Comparison of ENCODE assay signal across 9 cellular contexts in the genomic region with DNA sequence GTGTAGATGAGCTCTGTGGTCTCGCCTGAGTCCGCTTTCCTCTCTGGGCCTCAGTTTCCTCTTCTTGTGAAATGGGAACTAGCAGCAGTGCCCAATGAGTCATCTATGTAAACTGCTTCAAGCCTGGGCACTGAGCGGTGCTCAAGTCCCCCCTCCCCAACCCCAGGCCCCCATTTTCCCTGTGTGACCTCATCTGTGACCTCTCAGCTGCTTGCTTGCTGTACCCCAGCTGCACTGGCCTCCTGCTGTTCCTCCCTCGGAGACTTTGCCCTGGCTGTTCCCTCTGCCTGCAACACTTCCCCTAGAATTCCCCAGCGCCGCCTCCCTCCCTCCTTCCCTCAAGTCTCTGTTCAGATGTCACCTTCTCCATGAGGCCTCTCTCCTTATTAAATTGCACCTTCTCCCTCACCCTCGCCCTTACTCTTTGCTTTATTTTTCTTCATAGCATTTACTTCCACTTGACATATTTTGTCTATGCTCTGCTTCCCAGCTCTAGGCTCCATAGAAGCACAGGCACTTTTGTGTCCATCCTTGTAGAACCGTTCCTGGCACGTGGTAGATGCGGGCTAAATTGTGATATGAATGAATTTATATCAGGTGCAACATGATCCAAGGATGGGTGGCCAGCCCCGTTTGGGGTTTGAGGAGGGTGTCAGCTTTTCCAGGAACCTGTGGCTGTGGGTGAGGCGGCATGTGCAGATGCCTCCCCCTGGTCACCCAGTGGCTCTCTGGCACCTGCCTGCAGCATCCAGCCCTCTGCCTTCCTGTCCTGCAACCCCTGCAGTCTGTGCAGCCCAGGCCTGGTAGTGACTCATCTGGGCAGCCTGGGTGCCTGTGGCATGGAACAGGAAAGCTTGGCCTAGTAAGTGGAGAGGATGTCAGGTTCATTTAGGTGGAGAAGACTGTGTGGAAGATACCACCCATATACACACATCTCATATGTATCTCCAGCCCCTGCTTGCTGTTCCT. TPM values are rescaled to one million over a fixed set of nuclear protein-coding genes. Genes with fewer than 3 reads are reported as not detected.
A peak's percentile ranks its signal among the peaks of the same experiment; 100 is the strongest.
DNase-seq lines count a peak whose midpoint lies in the region; ATAC-seq and TF ChIP-seq lines count a peak whose summit lies in the region.
"Had no signal": no experiment of that assay in that cellular context is flagged by ENCODE, and none has a peak within 500 bp of the region (broad histone marks: within the 10 kb centered on the region; RNA-seq: fewer than 3 reads in every experiment).

No MANE protein-coding gene starts in this region.

- peak overlapping the region; percentile 48 to 60; a peak in 3 of 4 replicates for H3K27ac ChIP-seq in SK-N-SH (ENCODE audit: low read depth in 2 of 2, low read length in 1 of 2)
- H3K27ac ChIP-seq in hepatocyte, result peak overlapping the region; percentile 94

- H3K9ac ChIP-seq in SK-N-SH, result no peak overlapping the region

- H3K79me2 ChIP-seq in SK-N-SH (ENCODE audit: insufficient read depth), result peaks cover 98% of the 10 kb centered on the region
- H3K79me2 ChIP-seq in hepatocyte, result peaks cover 64% of the 10 kb centered on the region

- H3K4me3 ChIP-seq in SK-N-SH (ENCODE audit: low read depth in 2 of 2, low read length in 1 of 2) (no peak overlapping the region), hepatocyte (no peak overlapping the region)

- ATAC-seq in GM19351 (IDR thresholded peaks at IDR 0.05; ENCODE audit: unreplicated experiment), result no peak

- H3K9me3 ChIP-seq in SK-N-SH, result peaks cover 6% of the 10 kb centered on the region; the same call in 1 of the 2 replicates
- H3K9me3 ChIP-seq in hepatocyte (ENCODE audit: low read depth), result peaks cover 4% of the 10 kb centered on the region

- peak in 1 of 2 experiments; percentile 61; a peak in 1 of 4 replicates for TF ChIP-seq EP300 in SK-N-SH (IDR thresholded peaks at IDR 0.05; ENCODE audit: borderline replicate concordance in 1 of 2, low read depth in 1 of 2, low read length in 1 of 2)

- H3K9me2 ChIP-seq in SK-N-SH (no peaks in the 10 kb centered on the region), hepatocyte (replicated peaks; ENCODE audit: insufficient read depth) (no peaks in the 10 kb centered on the region)

- peak in 2 of 3 experiments; percentile 15 to 86 for DNase-seq in NCI-H1417 (lab: John Stamatoyannopoulos, UW)
- DNase-seq in NCI-H1417 treated with DMSO at 0.1 percent for 48 hours (lab: John Stamatoyannopoulos, UW), result no peak
- DNase-seq in SK-N-SH, result peak; percentile 35
- peak; percentile 63 for DNase-seq in hepatocyte (ENCODE audit: low spot score)
- DNase-seq in stromal cell of bone marrow (ENCODE audit: low read depth), result peak; percentile 3
- DNase-seq in stimulated activated CD4-positive, alpha-beta T cell treated with anti-CD3 and anti-CD28 coated beads, Interleukin-12 subunit alpha, Interleukin-12 subunit beta, amount 100 ng/mL, for 4 hours, result no peak
- no peak for DNase-seq in dedifferentiated amniotic fluid mesenchymal stem cell (ENCODE audit: extremely low spot score)

- TF ChIP-seq CTCF in SK-N-SH (IDR thresholded peaks at IDR 0.05) (no peak), hepatocyte (IDR thresholded peaks at IDR 0.05; ENCODE audit: poor library complexity) (no peak)

- H3K27me3 ChIP-seq in SK-N-SH (ENCODE audit: insufficient read depth), result no peaks in the 10 kb centered on the region
- H3K27me3 ChIP-seq in hepatocyte, result no peaks in the 10 kb centered on the region

- WGBS in SK-N-SH (ENCODE audit: low lambda C conversion rate), result 61% methylated on average over 12 of the region's 12 CpGs
- 66% methylated on average over 11 of the region's 12 CpGs for WGBS in hepatocyte (ENCODE audit: low lambda C conversion rate, missing lambda C conversion rate)

- H3K4me2 ChIP-seq in SK-N-SH (peak overlapping the region; percentile 55), hepatocyte (peak overlapping the region; percentile 74)

- H2AFZ ChIP-seq in SK-N-SH (ENCODE audit: low read depth) (no peak overlapping the region), hepatocyte (no peak overlapping the region)

- no peak for TF ChIP-seq RAD21 in SK-N-SH (IDR thresholded peaks at IDR 0.05; ENCODE audit: low read length)

- H3K4me1 ChIP-seq in SK-N-SH (ENCODE audit: control insufficient read depth in 1 of 2, insufficient read depth in 2 of 2, low read depth in 1 of 2, low read length in 1 of 2) (peaks cover 11 to 17% of the 10 kb centered on the region in 2 experiments; a peak in 2 of 4 replicates), hepatocyte (ENCODE audit: insufficient read depth) (peaks cover 57% of the 10 kb centered on the region)

- H3K36me3 ChIP-seq in SK-N-SH (replicated peaks in 1 of 2; ENCODE audit: control insufficient read depth in 1 of 2, insufficient read depth in 2 of 2, low read length in 1 of 2), result peaks cover 0 to 15% of the 10 kb centered on the region in 2 experiments
- H3K36me3 ChIP-seq in hepatocyte (replicated peaks; ENCODE audit: insufficient read depth, low read depth), result no peaks in the 10 kb centered on the region

- H4K20me1 ChIP-seq in SK-N-SH (ENCODE audit: insufficient read depth), result peaks cover 29% of the 10 kb centered on the region
- H4K20me1 ChIP-seq in hepatocyte (ENCODE audit: insufficient read depth, poor library complexity, severe bottlenecking), result no peaks in the 10 kb centered on the region

- POLR2A ChIA-PET in SK-N-SH (lab: Yijun Ruan, JAX), result interaction anchor here (0.6 kb wide), 1 partner anchor 13 kb away, joined by 3 read pairs; no protein-coding TSS in a partner anchor

- CTCF ChIA-PET in SK-N-SH (lab: Yijun Ruan, JAX), result interaction anchor here (1.2 to 1.7 kb wide), 3 partner anchors 11 to 31 kb away, joined by 3 to 9 read pairs (median 9); no protein-coding TSS in a partner anchor

- peaks cover 23% of the 10 kb centered on the region for H3F3A ChIP-seq in SK-N-SH (replicated peaks; ENCODE audit: insufficient read depth)

TF ChIP-seq in SK-N-SH, 30 proteins besides CTCF, POLR2A, EP300 and RAD21:
- TF ChIP-seq NFIC (IDR thresholded peaks at IDR 0.05; ENCODE audit: borderline replicate concordance) (peak; percentile 45; the same call in 1 of the 2 replicates), NRF1 (IDR thresholded peaks at IDR 0.05; ENCODE audit: low read depth, low read length) (no peak), SMC3 (IDR thresholded peaks at IDR 0.05; ENCODE audit: low read depth, low read length) (0 out of 2 replicates have a peak, but pooled peaks have one; percentile 5), FOXJ3 (CRISPR knock-in tag; IDR thresholded peaks at IDR 0.05) (no peak), ELF1 (IDR thresholded peaks at IDR 0.05) (no peak), TCF12 (IDR thresholded peaks at IDR 0.05) (peak; percentile 78), JUND (IDR thresholded peaks at IDR 0.05) (peak; percentile 76; the same call in 1 of the 2 replicates), FOSL2 (IDR thresholded peaks at IDR 0.05; ENCODE audit: borderline replicate concordance, low read depth) (peak; percentile 87), EZH2phosphoT487 (IDR thresholded peaks at IDR 0.05; ENCODE audit: borderline replicate concordance, low read depth) (no peak)
- TF ChIP-seq, protein P1, sequence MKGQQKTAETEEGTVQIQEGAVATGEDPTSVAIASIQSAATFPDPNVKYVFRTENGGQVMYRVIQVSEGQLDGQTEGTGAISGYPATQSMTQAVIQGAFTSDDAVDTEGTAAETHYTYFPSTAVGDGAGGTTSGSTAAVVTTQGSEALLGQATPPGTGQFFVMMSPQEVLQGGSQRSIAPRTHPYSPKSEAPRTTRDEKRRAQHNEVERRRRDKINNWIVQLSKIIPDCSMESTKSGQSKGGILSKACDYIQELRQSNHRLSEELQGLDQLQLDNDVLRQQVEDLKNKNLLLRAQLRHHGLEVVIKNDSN (IDR thresholded peaks at IDR 0.05; ENCODE audit: borderline replicate concordance, low read depth), result no peak
- TF ChIP-seq, protein P2, sequence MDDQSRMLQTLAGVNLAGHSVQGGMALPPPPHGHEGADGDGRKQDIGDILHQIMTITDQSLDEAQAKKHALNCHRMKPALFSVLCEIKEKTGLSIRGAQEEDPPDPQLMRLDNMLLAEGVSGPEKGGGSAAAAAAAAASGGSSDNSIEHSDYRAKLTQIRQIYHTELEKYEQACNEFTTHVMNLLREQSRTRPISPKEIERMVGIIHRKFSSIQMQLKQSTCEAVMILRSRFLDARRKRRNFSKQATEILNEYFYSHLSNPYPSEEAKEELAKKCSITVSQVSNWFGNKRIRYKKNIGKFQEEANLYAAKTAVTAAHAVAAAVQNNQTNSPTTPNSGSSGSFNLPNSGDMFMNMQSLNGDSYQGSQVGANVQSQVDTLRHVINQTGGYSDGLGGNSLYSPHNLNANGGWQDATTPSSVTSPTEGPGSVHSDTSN (IDR thresholded peaks at IDR 0.05), result peak; percentile 80
- TF ChIP-seq, protein P3, sequence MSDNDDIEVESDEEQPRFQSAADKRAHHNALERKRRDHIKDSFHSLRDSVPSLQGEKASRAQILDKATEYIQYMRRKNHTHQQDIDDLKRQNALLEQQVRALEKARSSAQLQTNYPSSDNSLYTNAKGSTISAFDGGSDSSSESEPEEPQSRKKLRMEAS (IDR thresholded peaks at IDR 0.05; ENCODE audit: low read depth), result peak; percentile 22; the same call in 1 of the 2 replicates

RNA-seq across cellular contexts. Expression of gene SIPA1L3, which starts 26.3 kb away (rescaled TPM):
- 6.7 and 11.6 TPM in 2 replicates for polyA plus RNA-seq in SK-N-SH (2012; rRNA removed)
- 6.9 and 10.4 TPM in 2 replicates for polyA plus RNA-seq in SK-N-SH (2012; cell fraction: cytosol; rRNA removed)
- polyA plus RNA-seq in SK-N-SH (2012; cell fraction: nucleus; rRNA removed), result 16.0 and 20.2 TPM in 2 replicates
- 14.2 and 23.3 TPM in 2 replicates for total RNA-seq in hepatocyte
- polyA plus RNA-seq in hepatocyte, result 13.7 and 15.6 TPM in 2 replicates

RNA-seq across cellular contexts. Expression of gene WDR87, which starts 26.9 kb away (rescaled TPM):
- polyA plus RNA-seq in SK-N-SH (2012; rRNA removed) (not detected in 2 replicates), hepatocyte (0.11 TPM in 1 of 2 replicates, not detected in the other)
- polyA plus RNA-seq in SK-N-SH (2012; cell fraction: cytosol; rRNA removed), result not detected in 2 replicates
- polyA plus RNA-seq in SK-N-SH (2012; cell fraction: nucleus; rRNA removed), result under 0.01 TPM in 1 of 2 replicates, not detected in the other
- total RNA-seq in hepatocyte, result not detected in 2 replicates
- total RNA-seq: T-helper 2 cell treated with Interferon-gamma antibody and Interleukin-4, amounts not matched to agents 100 ng/mL and 5 ng/mL, for 36 hours had no signal

Comparison
In these comparisons a context has a peak if more than half of its experiments do, and no peak if none do; other contexts are left out.
1. DNase-seq: peak in NCI-H1417 (2 of 3), SK-N-SH (single experiment), hepatocyte (single experiment) and stromal cell of bone marrow (single experiment); none in NCI-H1417 treated with DMSO at 0.1 percent for 48 hours (single experiment), stimulated activated CD4-positive, alpha-beta T cell treated with anti-CD3 and anti-CD28 coated beads, Interleukin-12 subunit alpha, Interleukin-12 subunit beta, amount 100 ng/mL, for 4 hours (single experiment) and dedifferentiated amniotic fluid mesenchymal stem cell (single experiment).